11 cellular contexts compared by ENCODE assay signal in genomic region chr1:94240822-94241221, GRCh38. TPM values are rescaled to one million over a fixed set of nuclear protein-coding genes. Genes with fewer than 3 reads are reported as not detected.
A peak's percentile ranks its signal among the peaks of the same experiment; 100 is the strongest.
DNase-seq lines count a peak whose midpoint lies in the region; ATAC-seq, FAIRE-seq and TF ChIP-seq lines count a peak whose summit lies in the region.
"Had no signal": no experiment of that assay in that cellular context is flagged by ENCODE, and none has a peak within 500 bp of the region (broad histone marks: within the 10 kb centered on the region; RNA-seq: fewer than 3 reads in every experiment).

No MANE protein-coding gene starts in this region.

- peaks cover 0 to 19% of the 10 kb centered on the region in 2 experiments; a peak in 3 of 5 replicates for H3K27me3 ChIP-seq in K562 (ENCODE audit: control insufficient read depth in 2 of 2, insufficient read depth in 2 of 2, low read length in 2 of 2)
- H3K27me3 ChIP-seq in neuronal stem cell (ENCODE audit: control insufficient read depth in 3 of 3, insufficient read depth in 3 of 3, low read depth in 1 of 3, low read length in 3 of 3): peaks cover 1 to 40% (median 22%) of the 10 kb centered on the region in 3 experiments
- peaks cover 0 to 79% of the 10 kb centered on the region in 2 donors for H3K27me3 ChIP-seq in left lung

- H3K79me2 ChIP-seq in K562 (ENCODE audit: control insufficient read depth, insufficient read depth, low read length): no peaks in the 10 kb centered on the region

- POLR2A ChIA-PET in K562 (lab: Yijun Ruan, JAX): no interaction called here

- no peaks in the 10 kb centered on the region for H3K9me3 ChIP-seq in K562 (replicated peaks; ENCODE audit: control insufficient read depth, insufficient read depth, low read depth, low read length)
- peaks cover 0 to 4% of the 10 kb centered on the region in 2 donors for H3K9me3 ChIP-seq in neuronal stem cell (replicated peaks in 1 of 2; ENCODE audit: control insufficient read depth in 2 of 2, insufficient read depth in 1 of 2, low read depth in 1 of 2, low read length in 2 of 2)
- peaks cover 0 to 12% of the 10 kb centered on the region in 2 donors for H3K9me3 ChIP-seq in left lung
- H3K9me3 ChIP-seq: pancreas had no signal

- TF ChIP-seq EP300 in K562 (IDR thresholded peaks at IDR 0.05; ENCODE audit: low read length): no peak

- no peak overlapping the region for H2BK12ac ChIP-seq in neuronal stem cell (ENCODE audit: low read length)

- no peaks in the 10 kb centered on the region for H3K36me3 ChIP-seq in K562 (ENCODE audit: control insufficient read depth, insufficient read depth, low read length)
- no peaks in the 10 kb centered on the region for H3K36me3 ChIP-seq in neuronal stem cell (replicated peaks in 1 of 2; ENCODE audit: control insufficient read depth in 2 of 2, insufficient read depth in 2 of 2, low read length in 2 of 2)
- no peaks in the 10 kb centered on the region for H3K36me3 ChIP-seq in left lung
- H3K36me3 ChIP-seq: pancreas had no signal

- in situ Hi-C loops in K562 (cut with MboI): no loop called here

- H3K9ac ChIP-seq in K562 (ENCODE audit: insufficient read depth in 1 of 2, low read depth in 2 of 2, low read length in 2 of 2) (no peak overlapping the region), neuronal stem cell (ENCODE audit: low read depth, low read length, poor library complexity) (no peak overlapping the region)

- CTCF ChIA-PET in K562 (lab: Yijun Ruan, JAX; ENCODE audit: low intra/inter-chr PET ratio): no interaction called here

- no peak overlapping the region for H4K91ac ChIP-seq in neuronal stem cell (ENCODE audit: low read depth, low read length, poor library complexity)

- peak; percentile 27 for DNase-seq in NCI-H1105 (lab: John Stamatoyannopoulos, UW)
- peak in 1 of 4 experiments; percentile 22 for DNase-seq in K562 (ENCODE audit: extremely low read depth in 1 of 4, low spot score in 3 of 4)
- DNase-seq in neuronal stem cell (ENCODE audit: low spot score): peak; percentile 31
- no peak for DNase-seq in left lung
- DNase-seq in effector CD4-positive, alpha-beta T cell: no peak
- DNase-seq: MV-4-11, pancreas had no signal

- H3K14ac ChIP-seq in neuronal stem cell (ENCODE audit: low read length): no peak overlapping the region

- no peak overlapping the region for H3K27ac ChIP-seq in K562 (ENCODE audit: extremely low read depth, low read depth, low read length)
- no peak overlapping the region for H3K27ac ChIP-seq in neuronal stem cell (replicated peaks; ENCODE audit: low read length)
- H3K27ac ChIP-seq in left lung: no peak overlapping the region
- H3K27ac ChIP-seq: pancreas had no signal

- intact Hi-C loops in K562 (cut with micrococcal nuclease) (loop anchor here (2.0 kb wide), 1 partner anchor 182 kb away; no protein-coding TSS in a partner anchor), left lung (cut with DNase I) (no loop called here)

- no peaks in the 10 kb centered on the region for H3K79me1 ChIP-seq in neuronal stem cell (ENCODE audit: low read depth, low read length)

- no peak overlapping the region for H4K8ac ChIP-seq in neuronal stem cell (ENCODE audit: low read depth, low read length)

- H2BK15ac ChIP-seq in neuronal stem cell (ENCODE audit: low read length): no peak overlapping the region

- H3K4ac ChIP-seq in neuronal stem cell (ENCODE audit: low read length): no peak overlapping the region

- TF ChIP-seq POLR2A in K562 (conservative IDR thresholded peaks at IDR 0.05): no peak

- H3K9me1 ChIP-seq in K562 (ENCODE audit: control insufficient read depth, insufficient read depth, low read length): no peaks in the 10 kb centered on the region

- H3K4me3 ChIP-seq in K562: no peak overlapping the region
- no peak overlapping the region for H3K4me3 ChIP-seq in neuronal stem cell (ENCODE audit: low read length in 2 of 2)
- no peak overlapping the region for H3K4me3 ChIP-seq in left lung
- H3K4me3 ChIP-seq: pancreas had no signal

- H3K23ac ChIP-seq in neuronal stem cell (ENCODE audit: low read depth, low read length, poor library complexity): no peak overlapping the region

- H3K4me1 ChIP-seq in K562 (replicated peaks in 1 of 2; ENCODE audit: control insufficient read depth in 2 of 2, insufficient read depth in 2 of 2, low read length in 2 of 2): peaks cover 0 to 9% of the 10 kb centered on the region in 2 experiments; a peak in 2 of 5 replicates
- peaks cover 0 to 4% of the 10 kb centered on the region in 2 donors for H3K4me1 ChIP-seq in neuronal stem cell (ENCODE audit: control insufficient read depth in 2 of 2, insufficient read depth in 1 of 2, low read depth in 1 of 2, low read length in 2 of 2)
- peaks cover 0 to 19% of the 10 kb centered on the region in 2 donors for H3K4me1 ChIP-seq in left lung
- H3K4me1 ChIP-seq: pancreas had no signal

- peak in 1 of 2 experiments; percentile 51; a peak in 2 of 4 replicates for TF ChIP-seq RAD21 in K562 (CRISPR knock-in tag; conservative IDR thresholded peaks at IDR 0.05 in 1 of 2, IDR thresholded peaks at IDR 0.05 in 1 of 2)

- H2AFZ ChIP-seq in K562 (ENCODE audit: low read depth, low read length) (no peak overlapping the region), neuronal stem cell (ENCODE audit: low read length) (no peak overlapping the region)

- no peaks in the 10 kb centered on the region for H4K20me1 ChIP-seq in K562 (replicated peaks; ENCODE audit: control insufficient read depth, insufficient read depth, low read length)

- no peak overlapping the region for H2BK5ac ChIP-seq in neuronal stem cell (ENCODE audit: low read length)

- H3K4me2 ChIP-seq in K562 (ENCODE audit: insufficient read depth, low read length): no peak overlapping the region
- H3K4me2 ChIP-seq in neuronal stem cell (ENCODE audit: insufficient read depth, low read length, poor library complexity, severe bottlenecking): no peak overlapping the region

- no TSS peak for BruUV-seq in K562 (replicated peaks; lab: Mats Ljungman, UMichigan)

- TF ChIP-seq CTCF in GM12873 (IDR thresholded peaks at IDR 0.05; ENCODE audit: insufficient read depth, low read depth, low read length, missing control alignments) (peak; percentile 27), K562 (IDR thresholded peaks at IDR 0.05 in 2 of 3, conservative IDR thresholded peaks at IDR 0.05 in 1 of 3; ENCODE audit: insufficient read depth in 2 of 3, low read depth in 1 of 3, low read length in 3 of 3) (peak; percentile 24 to 42 (median 30); a peak in 4 of 6 replicates), left lung (IDR thresholded peaks at IDR 0.05) (no peak)

- no peak for FAIRE-seq in K562 (lab: Jason Lieb, UNC)
- FAIRE-seq: frontal cortex, pancreas, TTC549 had no signal

- no peak overlapping the region for H2BK120ac ChIP-seq in neuronal stem cell (ENCODE audit: low read depth, low read length)

- ATAC-seq in K562 (no peak), left lung (no peak), HG02885 (IDR thresholded peaks at IDR 0.05; ENCODE audit: poor library complexity, unreplicated experiment) (no peak)
- ATAC-seq: pancreas had no signal

- H2AK5ac ChIP-seq in neuronal stem cell (ENCODE audit: low read depth, low read length): no peak overlapping the region

- H3K18ac ChIP-seq in neuronal stem cell (ENCODE audit: low read length): no peak overlapping the region

TF ChIP-seq in K562, 482 proteins besides CTCF, POLR2A, EP300 and RAD21 (continues in another document):
- no peak for TF ChIP-seq KLF10 (CRISPR knock-in tag; IDR thresholded peaks at IDR 0.05)
- TF ChIP-seq NCOR1 (IDR thresholded peaks at IDR 0.05): no peak
- TF ChIP-seq NKRF (IDR thresholded peaks at IDR 0.05; ENCODE audit: borderline replicate concordance): no peak
- no peak for TF ChIP-seq TCF7 (IDR thresholded peaks at IDR 0.05; ENCODE audit: borderline replicate concordance)
- no peak for TF ChIP-seq NR3C1 (CRISPR knock-in tag; IDR thresholded peaks at IDR 0.05)
- no peak for TF ChIP-seq NUFIP1 (IDR thresholded peaks at IDR 0.05; ENCODE audit: partially characterized antibody)
- no peak for TF ChIP-seq ZKSCAN3 (CRISPR knock-in tag; IDR thresholded peaks at IDR 0.05)
- no peak for TF ChIP-seq ZNF707 (CRISPR knock-in tag; conservative IDR thresholded peaks at IDR 0.05)
- no peak for TF ChIP-seq RBM34 (IDR thresholded peaks at IDR 0.05; ENCODE audit: borderline replicate concordance, insufficient read depth, low read length)

RNA-seq across cellular contexts. Expression of gene ARHGAP29, which starts 3.4 kb away (rescaled TPM):
- total RNA-seq in K562 (2011; cell fraction: chromatin; rRNA removed; ENCODE audit: low replicate concordance): 0.25 TPM in 1 of 2 replicates, not detected in the other
- not detected in 2 replicates for total RNA-seq in K562 (2011; cell fraction: nucleolus; rRNA removed)
- total RNA-seq in K562 (2011; cell fraction: nucleoplasm; rRNA removed): not detected in 2 replicates
- total RNA-seq in K562 (2014; rRNA removed) (under 0.01 TPM in 1 of 2 replicates, not detected in the other), K562 (2014; rRNA removed; fragmentation: Illumina TruSeq; extraction: Trizol) (not detected in 2 replicates), K562 (2015; rRNA removed; fragmentation: Illumina TruSeq; extraction: Trizol) (not detected in 2 replicates), K562 (2021) (0.13 TPM in 2 replicates), left lung (10 to 100 TPM; 42.3 to 55.2 TPM)
- polyA plus RNA-seq in K562 (2011; rRNA removed) (0.01 and 0.03 TPM in 2 replicates), K562 (2014; fragmentation: Illumina TruSeq; extraction: Trizol) (not detected in 2 replicates), K562 (2014; fragmentation: Nextera tagmentation; extraction: Ambion mirVana) (under 1 TPM in 1 of 2 experiments, not detected in 1; 0.01 TPM), K562 (2014; rRNA removed) (not detected in 2 replicates)
- polyA plus RNA-seq in K562 (2011; cell fraction: cytosol; rRNA removed): 0.01 TPM in 2 replicates
- 0.03 and 0.06 TPM in 2 replicates for polyA plus RNA-seq in K562 (2011; cell fraction: nucleus; rRNA removed)
- not detected in 2 replicates for polyA plus RNA-seq in K562 (2012)
- polyA minus RNA-seq in K562 (2011; rRNA and poly(A)+ RNA removed): 0.06 TPM in 1 of 2 replicates, not detected in the other
- 0.18 TPM in 1 of 2 replicates, not detected in the other for polyA minus RNA-seq in K562 (2011; cell fraction: cytosol; rRNA and poly(A)+ RNA removed)
- polyA minus RNA-seq in K562 (2011; cell fraction: nucleus; rRNA and poly(A)+ RNA removed): 0.11 TPM in 1 of 2 replicates, not detected in the other
- 21.0 TPM for polyA plus RNA-seq in neuronal stem cell (2013, experiment 1 of 2)
- 21.2 TPM for polyA plus RNA-seq in neuronal stem cell (2013, experiment 2 of 2)

Comparison
In these comparisons a context has a peak if more than half of its experiments do, and no peak if none do; other contexts are left out.
1. CTCF ChIP-seq: peak in GM12873 (single experiment) and K562 (3 of 3); none in left lung (0 of 2).
2. DNase-seq: peak in NCI-H1105 (single experiment) and neuronal stem cell (single experiment); none in left lung (0 of 2) and effector CD4-positive, alpha-beta T cell (single experiment).
3. RNA of gene ARHGAP29, which starts 3.4 kb away (total RNA-seq): 42.3 to 55.2 TPM in left lung; under 0.01 to 0.25 TPM in K562; every median in the first group is over 10 times any median in the second.